Comparison of ENCODE assay signal across 9 cellular contexts in the genomic region with DNA sequence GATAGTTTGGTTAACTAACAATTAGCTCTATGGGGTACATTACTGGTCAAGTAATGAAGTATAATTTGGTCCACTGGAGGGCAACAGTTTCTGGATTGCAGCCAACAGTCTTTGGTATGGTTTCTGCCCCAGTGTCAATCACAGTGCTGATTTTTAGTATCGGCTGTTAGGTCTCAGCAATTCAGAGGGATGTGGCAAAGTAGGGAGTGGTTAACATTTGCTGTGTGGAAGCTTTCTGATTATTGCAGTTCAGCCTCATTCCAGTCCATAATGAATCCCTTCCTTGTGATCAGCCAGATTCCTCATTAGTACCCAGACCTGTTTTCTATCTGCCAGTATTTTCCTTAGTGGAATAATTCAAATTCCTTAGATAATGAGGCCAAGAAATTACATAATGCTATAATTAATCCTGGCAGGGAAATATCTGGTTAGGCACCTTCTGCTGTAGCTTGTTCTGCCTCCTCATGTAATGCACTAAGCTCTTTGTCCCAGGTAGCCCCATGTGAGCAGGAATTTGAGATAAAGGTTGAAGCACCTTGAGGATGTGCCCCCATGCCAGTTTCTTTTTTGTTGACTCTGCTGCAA. TPM values are rescaled to one million over a fixed set of nuclear protein-coding genes. Genes with fewer than 3 reads are reported as not detected.
A peak's percentile ranks its signal among the peaks of the same experiment; 100 is the strongest.
DNase-seq lines count a peak whose midpoint lies in the region; ATAC-seq and TF ChIP-seq lines count a peak whose summit lies in the region.
"Had no signal": no experiment of that assay in that cellular context is flagged by ENCODE, and none has a peak within 500 bp of the region (broad histone marks: within the 10 kb centered on the region; RNA-seq: fewer than 3 reads in every experiment).

No MANE protein-coding gene starts in this region.

- H3K4me3 Mint-ChIP-seq in HFFc6 = no peak overlapping the region
- no peak overlapping the region for H3K4me3 Mint-ChIP-seq in osteocyte (ENCODE audit: unreplicated experiment)

- no peaks in the 10 kb centered on the region for H3K36me3 ChIP-seq in MG63

- H3K27ac ChIP-seq in dorsolateral prefrontal cortex = peak overlapping the region in 9 of 59 donors; percentile 1 to 42 (median 26)

- H3K4me3 ChIP-seq in MG63 (no peak overlapping the region), dorsolateral prefrontal cortex (no peak overlapping the region)

- H3K9me3 Mint-ChIP-seq in HFFc6 = no peaks in the 10 kb centered on the region
- no peaks in the 10 kb centered on the region for H3K9me3 Mint-ChIP-seq in osteocyte (ENCODE audit: unreplicated experiment)

- H3K27me3 ChIP-seq in MG63 = no peaks in the 10 kb centered on the region
- no peaks in the 10 kb centered on the region for H3K27me3 ChIP-seq in dorsolateral prefrontal cortex

- H3K9me3 ChIP-seq in MG63 = no peaks in the 10 kb centered on the region

- ATAC-seq in esophagus mucosa (peak; percentile 16), HG03354 (IDR thresholded peaks at IDR 0.05; ENCODE audit: poor library complexity, severe bottlenecking, unreplicated experiment) (no peak)

- intact Hi-C loops in dorsolateral prefrontal cortex (cut with DNase I) = loop anchor here (1.0 to 10.0 kb wide), 4 partner anchors 15 to 517 kb away; no protein-coding TSS in a partner anchor

- H3K27ac Mint-ChIP-seq in HFFc6 (peak overlapping the region; percentile 59), osteocyte (ENCODE audit: unreplicated experiment) (no peak overlapping the region)

- peak; percentile 59 for TF ChIP-seq CTCF in HFFc6 (IDR thresholded peaks at IDR 0.05)
- peak; percentile 23 for TF ChIP-seq CTCF in osteocyte (IDR thresholded peaks at IDR 0.05)
- no peak for TF ChIP-seq CTCF in dorsolateral prefrontal cortex (IDR thresholded peaks at IDR 0.05 in 54 of 56, conservative IDR thresholded peaks at IDR 0.05 in 2 of 56; ENCODE audit: low read depth in 1 of 56, partially characterized antibody in 56 of 56)

- H3K36me3 Mint-ChIP-seq in HFFc6 (ENCODE audit: low read depth) (peaks cover 22% of the 10 kb centered on the region), osteocyte (ENCODE audit: unreplicated experiment) (peaks cover 13% of the 10 kb centered on the region)

- H3K27me3 Mint-ChIP-seq in HFFc6 (ENCODE audit: insufficient read depth) (peaks cover 14% of the 10 kb centered on the region), osteocyte (ENCODE audit: unreplicated experiment) (no peaks in the 10 kb centered on the region)

- peaks cover 72% of the 10 kb centered on the region for H3K4me1 Mint-ChIP-seq in HFFc6 (ENCODE audit: low read depth)
- no peaks in the 10 kb centered on the region for H3K4me1 Mint-ChIP-seq in osteocyte (ENCODE audit: unreplicated experiment)

- peak; percentile 79 for DNase-seq in HFFc6
- DNase-seq in OCI-M1 (lab: John Stamatoyannopoulos, UW) = peak; percentile 52
- DNase-seq in osteocyte (ENCODE audit: extremely low spot score, unreplicated experiment) = no peak
- no peak for DNase-seq in MG63
- DNase-seq in activated CD8-positive, alpha-beta memory T cell treated with anti-CD3 and anti-CD28 coated beads for 24 hours = no peak
- no peak for DNase-seq in dorsolateral prefrontal cortex
- DNase-seq: activated CD4-positive, alpha-beta T cell treated with anti-CD3 and anti-CD28 coated beads for 1 hour had no signal

RNA-seq across cellular contexts. Expression of gene F3, which starts 14.0 kb away (rescaled TPM):
- 100 to 1,000 TPM; 150 to 457 (median 176) TPM for total RNA-seq in HFFc6 (2021; fragmentation: NEBNext Ultra II Directional; extraction: Animal tissue kit (Norgen Biotek cat#: 25700))
- total RNA-seq in esophagus mucosa (18.4 TPM), osteocyte (11.2 and 12.1 TPM in 2 replicates), dorsolateral prefrontal cortex (100 to 1,000 TPM in 30 of 120 experiments, 10 to 100 TPM in 90; 22.0 to 366 (median 64.5) TPM)
- 0.40 TPM in 1 of 2 replicates, not detected in the other for total RNA-seq in MG63 (2014; rRNA removed; shearing (Covaris generic); ENCODE audit: low replicate concordance)

Comparison
In these comparisons a context has a peak if more than half of its experiments do, and no peak if none do; other contexts are left out.
1. DNase-seq: peak in HFFc6 (single experiment) and OCI-M1 (single experiment); none in osteocyte (single experiment), MG63 (single experiment), activated CD8-positive, alpha-beta memory T cell treated with anti-CD3 and anti-CD28 coated beads for 24 hours (single experiment) and dorsolateral prefrontal cortex (0 of 10).
2. CTCF ChIP-seq: peak in HFFc6 (single experiment) and osteocyte (single experiment); none in dorsolateral prefrontal cortex (0 of 56).